Comparison of ENCODE assay signal across 1 cellular context in the genomic region with DNA sequence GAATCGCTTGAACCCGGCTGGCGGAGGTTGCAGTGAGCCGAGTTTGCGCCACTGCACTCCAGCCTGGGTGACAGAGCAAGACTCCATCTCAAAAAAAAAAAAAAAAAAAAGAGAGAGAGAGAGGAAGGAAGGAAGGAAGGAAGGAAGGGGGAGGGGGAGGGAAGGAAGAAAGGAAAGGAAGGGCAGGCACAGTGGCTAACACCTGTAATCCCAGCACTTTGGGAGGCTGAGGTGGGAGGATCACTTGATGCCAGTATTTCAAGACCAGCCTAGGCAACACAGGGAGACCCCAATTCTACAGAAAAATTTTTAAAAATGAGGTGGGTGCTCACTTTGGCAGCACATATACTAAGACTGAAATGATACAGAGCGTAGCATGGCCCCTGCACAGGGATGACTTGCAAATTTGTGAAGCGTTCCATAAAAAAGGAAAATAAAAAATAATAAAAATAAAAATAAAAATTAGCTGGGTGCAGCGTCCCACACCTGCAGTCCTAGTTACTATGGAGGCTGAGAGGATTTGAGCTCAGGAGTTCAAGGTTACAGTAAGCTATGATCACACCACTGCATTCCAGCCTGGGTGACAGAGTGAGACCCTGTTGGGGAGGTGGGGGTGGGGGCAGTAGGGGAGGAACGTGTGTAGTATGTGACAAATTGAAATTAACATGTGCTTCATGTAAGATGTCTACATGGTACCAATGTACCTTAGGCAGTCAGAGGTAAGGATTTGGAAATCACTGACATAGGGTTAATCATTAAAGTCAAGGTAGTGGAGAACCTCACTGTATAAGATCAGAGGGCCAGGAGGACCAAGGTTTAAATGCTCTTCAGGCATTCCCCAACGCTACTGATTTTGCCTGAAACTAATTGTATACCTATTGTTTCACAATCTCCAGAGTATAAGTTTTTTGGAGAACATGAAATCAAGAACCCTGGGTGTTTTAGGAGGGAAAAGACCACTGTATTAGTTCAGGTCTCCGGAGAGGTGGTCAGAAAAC.
A peak's percentile ranks its signal among the peaks of the same experiment; 100 is the strongest.
TF ChIP-seq lines count a peak whose summit lies in the region.

No MANE protein-coding gene starts in this region.

TF ChIP-seq in K562, 482 proteins besides CTCF, POLR2A, EP300 and RAD21 (continued from another document):
- TF ChIP-seq, protein P1, sequence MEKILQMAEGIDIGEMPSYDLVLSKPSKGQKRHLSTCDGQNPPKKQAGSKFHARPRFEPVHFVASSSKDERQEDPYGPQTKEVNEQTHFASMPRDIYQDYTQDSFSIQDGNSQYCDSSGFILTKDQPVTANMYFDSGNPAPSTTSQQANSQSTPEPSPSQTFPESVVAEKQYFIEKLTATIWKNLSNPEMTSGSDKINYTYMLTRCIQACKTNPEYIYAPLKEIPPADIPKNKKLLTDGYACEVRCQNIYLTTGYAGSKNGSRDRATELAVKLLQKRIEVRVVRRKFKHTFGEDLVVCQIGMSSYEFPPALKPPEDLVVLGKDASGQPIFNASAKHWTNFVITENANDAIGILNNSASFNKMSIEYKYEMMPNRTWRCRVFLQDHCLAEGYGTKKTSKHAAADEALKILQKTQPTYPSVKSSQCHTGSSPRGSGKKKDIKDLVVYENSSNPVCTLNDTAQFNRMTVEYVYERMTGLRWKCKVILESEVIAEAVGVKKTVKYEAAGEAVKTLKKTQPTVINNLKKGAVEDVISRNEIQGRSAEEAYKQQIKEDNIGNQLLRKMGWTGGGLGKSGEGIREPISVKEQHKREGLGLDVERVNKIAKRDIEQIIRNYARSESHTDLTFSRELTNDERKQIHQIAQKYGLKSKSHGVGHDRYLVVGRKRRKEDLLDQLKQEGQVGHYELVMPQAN (IDR thresholded peaks at IDR 0.05; ENCODE audit: borderline replicate concordance) = no peak
- TF ChIP-seq KDM1A (IDR thresholded peaks at IDR 0.05) = peak in 1 of 2 experiments; percentile 84; a peak in 2 of 4 replicates
- no peak for TF ChIP-seq MEF2A (IDR thresholded peaks at IDR 0.05; ENCODE audit: control insufficient read depth, low read depth, low read length)
- no peak for TF ChIP-seq PURB (CRISPR knock-in tag; IDR thresholded peaks at IDR 0.05; ENCODE audit: low read depth)
- no peak for TF ChIP-seq ZNF232 (CRISPR knock-in tag; IDR thresholded peaks at IDR 0.05)
- TF ChIP-seq, protein P2, sequence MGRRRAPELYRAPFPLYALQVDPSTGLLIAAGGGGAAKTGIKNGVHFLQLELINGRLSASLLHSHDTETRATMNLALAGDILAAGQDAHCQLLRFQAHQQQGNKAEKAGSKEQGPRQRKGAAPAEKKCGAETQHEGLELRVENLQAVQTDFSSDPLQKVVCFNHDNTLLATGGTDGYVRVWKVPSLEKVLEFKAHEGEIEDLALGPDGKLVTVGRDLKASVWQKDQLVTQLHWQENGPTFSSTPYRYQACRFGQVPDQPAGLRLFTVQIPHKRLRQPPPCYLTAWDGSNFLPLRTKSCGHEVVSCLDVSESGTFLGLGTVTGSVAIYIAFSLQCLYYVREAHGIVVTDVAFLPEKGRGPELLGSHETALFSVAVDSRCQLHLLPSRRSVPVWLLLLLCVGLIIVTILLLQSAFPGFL (CRISPR knock-in tag; IDR thresholded peaks at IDR 0.05) = no peak
- peak; percentile 69 for TF ChIP-seq NFE2 (IDR thresholded peaks at IDR 0.05; ENCODE audit: low read depth)
- TF ChIP-seq MAFG (tag; conservative IDR thresholded peaks at IDR 0.05) = peak; percentile 88
- TF ChIP-seq HMG20B (CRISPR knock-in tag; IDR thresholded peaks at IDR 0.05) = no peak
- TF ChIP-seq PRPF4 (IDR thresholded peaks at IDR 0.05; ENCODE audit: insufficient read depth, low read depth, low read length, poor library complexity, severe bottlenecking) = no peak
- TF ChIP-seq, protein P3, sequence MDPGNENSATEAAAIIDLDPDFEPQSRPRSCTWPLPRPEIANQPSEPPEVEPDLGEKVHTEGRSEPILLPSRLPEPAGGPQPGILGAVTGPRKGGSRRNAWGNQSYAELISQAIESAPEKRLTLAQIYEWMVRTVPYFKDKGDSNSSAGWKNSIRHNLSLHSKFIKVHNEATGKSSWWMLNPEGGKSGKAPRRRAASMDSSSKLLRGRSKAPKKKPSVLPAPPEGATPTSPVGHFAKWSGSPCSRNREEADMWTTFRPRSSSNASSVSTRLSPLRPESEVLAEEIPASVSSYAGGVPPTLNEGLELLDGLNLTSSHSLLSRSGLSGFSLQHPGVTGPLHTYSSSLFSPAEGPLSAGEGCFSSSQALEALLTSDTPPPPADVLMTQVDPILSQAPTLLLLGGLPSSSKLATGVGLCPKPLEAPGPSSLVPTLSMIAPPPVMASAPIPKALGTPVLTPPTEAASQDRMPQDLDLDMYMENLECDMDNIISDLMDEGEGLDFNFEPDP (CRISPR knock-in tag; IDR thresholded peaks at IDR 0.05) = no peak
- TF ChIP-seq, protein P4, sequence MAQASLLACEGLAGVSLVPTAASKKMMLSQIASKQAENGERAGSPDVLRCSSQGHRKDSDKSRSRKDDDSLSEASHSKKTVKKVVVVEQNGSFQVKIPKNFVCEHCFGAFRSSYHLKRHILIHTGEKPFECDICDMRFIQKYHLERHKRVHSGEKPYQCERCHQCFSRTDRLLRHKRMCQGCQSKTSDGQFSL (CRISPR knock-in tag; IDR thresholded peaks at IDR 0.05) = no peak
- TF ChIP-seq, protein P4 (tag; IDR thresholded peaks at IDR 0.05) = no peak
- TF ChIP-seq CBFA2T2 (conservative IDR thresholded peaks at IDR 0.05) = no peak
- TF ChIP-seq MAFF (IDR thresholded peaks at IDR 0.05; ENCODE audit: low read length) = peak; percentile 33
- TF ChIP-seq FOXJ3 (CRISPR knock-in tag; IDR thresholded peaks at IDR 0.05) = no peak
- TF ChIP-seq ZNF316 (IDR thresholded peaks at IDR 0.05) = peak; percentile 80
